In genomic region chr12:12562585-12563245, GRCh38 we compare ENCODE assay signal across 8 cellular contexts. TPM values are rescaled to one million over a fixed set of nuclear protein-coding genes. Genes with fewer than 3 reads are reported as not detected.
A peak's percentile ranks its signal among the peaks of the same experiment; 100 is the strongest.
DNase-seq lines count a peak whose midpoint lies in the region; ATAC-seq, FAIRE-seq and TF ChIP-seq lines count a peak whose summit lies in the region.

DUSP16 (minus strand) TSS chr12:12562863; CDS start chr12:12521098, 41,765 bp downstream.

- peak; percentile 80 for ATAC-seq in HG02759 (IDR thresholded peaks at IDR 0.05; ENCODE audit: unreplicated experiment)
- peak; percentile 94 to 98 (median 96) for ATAC-seq in heart right ventricle
- peak; percentile 95 to 97 for ATAC-seq in upper lobe of left lung (ENCODE audit: low FRiP score in 2 of 2)

- FAIRE-seq in GM12891 (lab: Jason Lieb, UNC) = peak; percentile 85

- peak; percentile 56; the same call in 1 of the 2 replicates for TF ChIP-seq POLR2A in GM12891 (IDR thresholded peaks at IDR 0.05; ENCODE audit: low read depth, low read length)
- TF ChIP-seq POLR2A in upper lobe of left lung (IDR thresholded peaks at IDR 0.05) = peak in 3 of 4 donors; percentile 74 to 94 (median 92)

- no peak for TF ChIP-seq EP300 in upper lobe of left lung (IDR thresholded peaks at IDR 0.05)

- no peaks in the 10 kb centered on the region for H3K27me3 ChIP-seq in heart right ventricle
- H3K27me3 ChIP-seq in upper lobe of left lung = no peaks in the 10 kb centered on the region

- no peaks in the 10 kb centered on the region for H3K36me3 ChIP-seq in heart right ventricle
- no peaks in the 10 kb centered on the region for H3K36me3 ChIP-seq in upper lobe of left lung

- DNase-seq in GM12891 (ENCODE audit: insufficient read length, low spot score) (peak; percentile 61), NCI-H1417 (lab: John Stamatoyannopoulos, UW) (peak; percentile 83 to 97 (median 93)), amniotic epithelial cell (ENCODE audit: low read depth) (peak; percentile 95), heart right ventricle (peak; percentile 92 to 93), pons (ENCODE audit: low spot score) (peak; percentile 98), upper lobe of left lung (peak; percentile 95 to 97)

- H3K4me1 ChIP-seq in heart right ventricle (peaks cover 0 to 45% (median 32%) of the 10 kb centered on the region in 9 donors), upper lobe of left lung (peaks cover 15 to 33% (median 21%) of the 10 kb centered on the region in 4 donors)

- H3K4me3 ChIP-seq in heart right ventricle (peak within 1 kb of the TSS; percentile 59 to 89 (median 75)), upper lobe of left lung (peak within 1 kb of the TSS; percentile 75 to 79 (median 77))

- intact Hi-C loops in T-helper 1 cell treated with Interleukin-12 subunit alpha and Interleukin-12 subunit beta and Interleukin-4 antibody, amounts not matched to agents 30 ng/mL and 1 ng/mL, for 36 hours (cut with micrococcal nuclease) = loop anchor here (1.0 to 5.0 kb wide), 5 partner anchors 134 to 910 kb away; partner anchors contain the start of genes APOLD1 and GPR19
- intact Hi-C loops in heart right ventricle (cut with DNase I) = loop anchor here in 9 of 10 donors (1.0 to 10.0 kb wide), 14 partner anchors 49 to 480 kb away; partner anchors contain the start of genes CDKN1B (in 2 of the 9), CREBL2 (in 2 of the 9) and GPR19 (in 2 of the 9)

- 1% methylated on average over 33 to 58 of the region's 59 CpGs for WGBS in heart right ventricle, 2 donors
- WGBS in upper lobe of left lung, 2 donors = 1% methylated on average over 22 to 40 of the region's 59 CpGs

- peak in 6 of 9 donors; percentile 8 to 51 (median 34) for TF ChIP-seq CTCF in heart right ventricle (IDR thresholded peaks at IDR 0.05)
- peak in 4 of 6 experiments; percentile 17 to 49 (median 46) for TF ChIP-seq CTCF in upper lobe of left lung (IDR thresholded peaks at IDR 0.05)

- H3K27ac ChIP-seq in heart right ventricle (peak within 1 kb of the TSS; percentile 98 to 100 (median 100)), upper lobe of left lung (peak within 1 kb of the TSS; percentile 100)

- peaks cover 0 to 7% (median 0%) of the 10 kb centered on the region in 11 donors for H3K9me3 ChIP-seq in heart right ventricle
- H3K9me3 ChIP-seq in upper lobe of left lung = no peaks in the 10 kb centered on the region

TF ChIP-seq in GM12891, 5 proteins besides CTCF, POLR2A, EP300 and RAD21:
- peak; percentile 65; the same call in 1 of the 2 replicates for TF ChIP-seq POLR2AphosphoS5 (IDR thresholded peaks at IDR 0.05; ENCODE audit: low read depth, low read length)
- TF ChIP-seq POU2F2 (IDR thresholded peaks at IDR 0.05; ENCODE audit: low read depth, low read length) = no peak
- TF ChIP-seq PAX5 (IDR thresholded peaks at IDR 0.05; ENCODE audit: insufficient read depth, low read length, severe bottlenecking) = no peak
- peak; percentile 35; the same call in 1 of the 2 replicates for TF ChIP-seq TAF1 (IDR thresholded peaks at IDR 0.05; ENCODE audit: low read depth, low read length)
- no peak for TF ChIP-seq SPI1 (IDR thresholded peaks at IDR 0.05; ENCODE audit: low read depth, low read length)

RNA-seq across cellular contexts. Expression of gene DUSP16, which starts in this region (rescaled TPM):
- polyA plus RNA-seq in GM12891 (2012; ENCODE audit: low read depth, missing spikeins) = 22.6 TPM
- total RNA-seq in T-helper 1 cell treated with Interleukin-12 subunit alpha and Interleukin-12 subunit beta and Interleukin-4 antibody, amounts not matched to agents 30 ng/mL and 1 ng/mL, for 36 hours = 46.2 and 49.4 TPM in 2 replicates
- total RNA-seq in heart right ventricle (10 to 100 TPM; 10.9 to 21.7 (median 17.6) TPM), upper lobe of left lung (10 to 100 TPM; 23.7 to 51.6 (median 41.7) TPM)
- polyA plus RNA-seq in heart right ventricle = 1 to 10 TPM; 2.6 to 4.8 TPM

Comparison
In these comparisons a context has a peak if more than half of its experiments do, and no peak if none do; other contexts are left out.
1. Peak in every context shown above with its lines: DNase-seq, ATAC-seq, H3K4me3 ChIP-seq and H3K27ac ChIP-seq.